In genomic region chr15:67254238-67255175, GRCh38 we compare ENCODE assay signal across 8 cellular contexts.
DNase-seq lines count a peak whose midpoint lies in the region; ATAC-seq and TF ChIP-seq lines count a peak whose summit lies in the region.

AAGAB (minus strand) TSS chr15:67254661; CDS start chr15:67254631, 30 bp downstream.
IQCH (plus strand) TSS chr15:67254786; CDS start chr15:67254897, 111 bp downstream.

- no peaks in the 10 kb centered on the region for H3F3A ChIP-seq in OCI-LY1 (ENCODE audit: insufficient read depth, low read length)

- no peaks in the 10 kb centered on the region for H3K9me3 ChIP-seq in OCI-LY1 (ENCODE audit: low read length)

- no peaks in the 10 kb centered on the region for H3K27me3 ChIP-seq in OCI-LY1 (ENCODE audit: insufficient read depth, low read length)

- H3K4me1 ChIP-seq in OCI-LY1 (ENCODE audit: insufficient read depth, low read length, severe bottlenecking): peaks cover 22% of the 10 kb centered on the region

- TF ChIP-seq CTCF in OCI-LY1 (IDR thresholded peaks at IDR 0.05; ENCODE audit: low read length): no peak
- no peak for TF ChIP-seq CTCF in epithelial cell of esophagus (IDR thresholded peaks at IDR 0.05; ENCODE audit: insufficient read depth, low read depth, low read length, missing control alignments)

- DNase-seq in DMS 273 (lab: John Stamatoyannopoulos, UW; ENCODE audit: unreplicated experiment): peak; percentile 97
- peak; percentile 92 for DNase-seq in HuH-7 (ENCODE audit: low spot score)
- DNase-seq in activated T-cell treated with anti-CD3 and anti-CD28 coated beads for 24 hours (ENCODE audit: low read depth): peak; percentile 97
- peak; percentile 99 for DNase-seq in epithelial cell of esophagus (ENCODE audit: low read depth)
- DNase-seq in middle frontal gyrus (ENCODE audit: extremely low spot score, low spot score): peak; percentile 90
- DNase-seq in stimulated activated CD8-positive, alpha-beta memory T cell treated with anti-CD3 and anti-CD28 coated beads, Interleukin-2, amount 100 ng/mL, for 1 hour (ENCODE audit: low read depth in 2 of 2): peak; percentile 95 to 97

- H3K4me2 ChIP-seq in OCI-LY1 (ENCODE audit: low read length): peak within 1 kb of the TSS; percentile 99

- H3K4me3 ChIP-seq in OCI-LY1 (ENCODE audit: low read depth, low read length, poor library complexity, severe bottlenecking) (peak within 1 kb of the TSS; percentile 96), epithelial cell of esophagus (ENCODE audit: low read length) (peak within 1 kb of the TSS; percentile 91)

- H2AFZ ChIP-seq in OCI-LY1 (ENCODE audit: low read length): peak within 1 kb of the TSS; percentile 77; the same call in 1 of the 2 replicates

- no peaks in the 10 kb centered on the region for H4K20me1 ChIP-seq in OCI-LY1 (ENCODE audit: insufficient read depth, low read length)

- H3K9me2 ChIP-seq in OCI-LY1 (ENCODE audit: low read depth, low read length): no peaks in the 10 kb centered on the region

- peak within 1 kb of the TSS; percentile 55 for H3K27ac ChIP-seq in OCI-LY1 (ENCODE audit: low read depth, low read length, poor library complexity, severe bottlenecking)

- peaks cover 45% of the 10 kb centered on the region for H3K79me2 ChIP-seq in OCI-LY1 (ENCODE audit: insufficient read depth, low read length)

- H3K9ac ChIP-seq in OCI-LY1 (ENCODE audit: low read length): peak within 1 kb of the TSS; percentile 86

- ATAC-seq in GM21526 (IDR thresholded peaks at IDR 0.05; ENCODE audit: low FRiP score, unreplicated experiment): peak; percentile 84

- no peaks in the 10 kb centered on the region for H3K36me3 ChIP-seq in OCI-LY1 (ENCODE audit: insufficient read depth, low read length)

Comparison
In these comparisons a context has a peak if more than half of its experiments do, and no peak if none do; other contexts are left out.
1. Peak in every context shown above with its lines: DNase-seq, ATAC-seq, H3K4me3 ChIP-seq and H3K27ac ChIP-seq.